1 cellular context compared by ENCODE assay signal in the genomic region with DNA sequence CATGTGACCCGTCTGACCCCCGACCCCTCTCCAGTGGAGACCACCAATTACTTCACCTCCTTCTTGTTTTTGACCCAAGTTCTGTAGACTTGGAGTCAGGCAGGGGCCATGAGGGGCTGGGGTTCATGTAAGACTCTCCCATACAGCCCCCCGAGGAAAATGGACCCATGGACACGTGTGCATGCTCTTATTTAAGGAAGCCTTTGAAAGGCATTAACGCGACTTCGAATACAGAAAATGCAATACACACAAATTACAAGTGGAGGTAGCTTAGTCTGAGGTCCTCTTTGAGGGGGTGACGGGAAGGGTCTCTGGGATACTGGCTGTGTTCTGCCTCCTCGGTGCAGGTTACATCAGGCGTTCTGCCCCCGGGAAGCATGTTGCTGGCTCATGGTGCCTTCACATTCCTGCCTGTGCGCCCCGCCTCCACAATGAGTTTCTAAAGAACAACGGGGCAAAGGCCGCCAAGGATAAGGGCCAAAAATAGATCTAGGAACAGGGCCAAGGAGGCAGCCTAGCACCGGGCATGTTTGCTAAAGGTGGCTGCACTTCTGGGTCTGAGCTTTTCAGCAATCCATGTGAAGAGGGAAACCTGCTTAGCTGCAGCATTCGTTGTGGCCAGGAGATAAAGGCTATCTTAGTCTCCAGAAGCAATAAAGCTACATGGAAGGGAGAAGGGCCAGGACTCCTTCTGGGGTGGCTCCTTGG.
TF ChIP-seq lines count a peak whose summit lies in the region.

No MANE protein-coding gene starts in this region.

TF ChIP-seq in Ishikawa, 13 proteins besides CTCF, POLR2A, EP300 and RAD21 (continued from another document):
- TF ChIP-seq, protein P1, sequence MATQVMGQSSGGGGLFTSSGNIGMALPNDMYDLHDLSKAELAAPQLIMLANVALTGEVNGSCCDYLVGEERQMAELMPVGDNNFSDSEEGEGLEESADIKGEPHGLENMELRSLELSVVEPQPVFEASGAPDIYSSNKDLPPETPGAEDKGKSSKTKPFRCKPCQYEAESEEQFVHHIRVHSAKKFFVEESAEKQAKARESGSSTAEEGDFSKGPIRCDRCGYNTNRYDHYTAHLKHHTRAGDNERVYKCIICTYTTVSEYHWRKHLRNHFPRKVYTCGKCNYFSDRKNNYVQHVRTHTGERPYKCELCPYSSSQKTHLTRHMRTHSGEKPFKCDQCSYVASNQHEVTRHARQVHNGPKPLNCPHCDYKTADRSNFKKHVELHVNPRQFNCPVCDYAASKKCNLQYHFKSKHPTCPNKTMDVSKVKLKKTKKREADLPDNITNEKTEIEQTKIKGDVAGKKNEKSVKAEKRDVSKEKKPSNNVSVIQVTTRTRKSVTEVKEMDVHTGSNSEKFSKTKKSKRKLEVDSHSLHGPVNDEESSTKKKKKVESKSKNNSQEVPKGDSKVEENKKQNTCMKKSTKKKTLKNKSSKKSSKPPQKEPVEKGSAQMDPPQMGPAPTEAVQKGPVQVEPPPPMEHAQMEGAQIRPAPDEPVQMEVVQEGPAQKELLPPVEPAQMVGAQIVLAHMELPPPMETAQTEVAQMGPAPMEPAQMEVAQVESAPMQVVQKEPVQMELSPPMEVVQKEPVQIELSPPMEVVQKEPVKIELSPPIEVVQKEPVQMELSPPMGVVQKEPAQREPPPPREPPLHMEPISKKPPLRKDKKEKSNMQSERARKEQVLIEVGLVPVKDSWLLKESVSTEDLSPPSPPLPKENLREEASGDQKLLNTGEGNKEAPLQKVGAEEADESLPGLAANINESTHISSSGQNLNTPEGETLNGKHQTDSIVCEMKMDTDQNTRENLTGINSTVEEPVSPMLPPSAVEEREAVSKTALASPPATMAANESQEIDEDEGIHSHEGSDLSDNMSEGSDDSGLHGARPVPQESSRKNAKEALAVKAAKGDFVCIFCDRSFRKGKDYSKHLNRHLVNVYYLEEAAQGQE (IDR thresholded peaks at IDR 0.05; ENCODE audit: low read depth), result no peak
- TF ChIP-seq FOXM1 (IDR thresholded peaks at IDR 0.05; ENCODE audit: borderline replicate concordance, low read depth) (no peak), ZBTB7A (IDR thresholded peaks at IDR 0.05; ENCODE audit: low read depth) (no peak), CEBPB (IDR thresholded peaks at IDR 0.05) (no peak)
- TF ChIP-seq, protein P2, sequence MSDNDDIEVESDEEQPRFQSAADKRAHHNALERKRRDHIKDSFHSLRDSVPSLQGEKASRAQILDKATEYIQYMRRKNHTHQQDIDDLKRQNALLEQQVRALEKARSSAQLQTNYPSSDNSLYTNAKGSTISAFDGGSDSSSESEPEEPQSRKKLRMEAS (IDR thresholded peaks at IDR 0.05), result peak; percentile 66; the same call in 1 of the 2 replicates
